Comparison of ENCODE assay signal across 9 cellular contexts in the genomic region with DNA sequence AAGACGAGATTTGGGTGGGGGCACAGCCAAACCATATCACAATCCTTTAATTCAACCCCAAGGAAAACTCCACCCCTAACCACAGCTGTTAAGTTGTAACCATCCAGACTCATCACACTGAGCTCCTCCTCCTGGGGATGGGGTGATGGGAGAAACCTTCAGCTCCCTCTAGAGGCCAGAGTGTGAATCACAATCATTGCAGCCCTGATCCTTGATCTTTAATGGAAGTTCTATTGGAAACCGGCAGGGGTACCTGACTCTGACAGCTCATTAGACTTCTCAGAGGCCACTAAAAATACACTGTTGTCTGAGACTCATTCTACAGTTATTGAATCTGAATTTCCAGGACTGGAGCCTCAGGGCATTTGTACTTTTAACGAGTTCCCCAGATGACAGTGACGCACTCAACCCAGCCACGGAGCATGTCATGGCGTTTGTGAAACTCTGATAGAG.
A peak's percentile ranks its signal among the peaks of the same experiment; 100 is the strongest.
DNase-seq lines count a peak whose midpoint lies in the region; ATAC-seq, FAIRE-seq and TF ChIP-seq lines count a peak whose summit lies in the region.
"Had no signal": no experiment of that assay in that cellular context is flagged by ENCODE, and none has a peak within 500 bp of the region (broad histone marks: within the 10 kb centered on the region; RNA-seq: fewer than 3 reads in every experiment).

No MANE protein-coding gene starts in this region.

- H3K36me3 ChIP-seq in H7 (replicated peaks; ENCODE audit: control insufficient read depth, insufficient read depth, low read length) (no peaks in the 10 kb centered on the region), bronchial epithelial cell (ENCODE audit: control insufficient read depth, insufficient read depth, low read length) (no peaks in the 10 kb centered on the region)

- no peak for FAIRE-seq in D721Med (lab: Jason Lieb, UNC)
- FAIRE-seq in bronchial epithelial cell (lab: Jason Lieb, UNC): no peak

- H3K4me3 ChIP-seq in H7 (ENCODE audit: insufficient read depth, low read depth, low read length) (no peak overlapping the region), bronchial epithelial cell (ENCODE audit: low read depth, low read length) (no peak overlapping the region)
- H3K4me3 ChIP-seq: skin epidermis had no signal

- ATAC-seq in GM18909 (IDR thresholded peaks at IDR 0.05; ENCODE audit: poor library complexity, unreplicated experiment) (no peak), HG03457 (IDR thresholded peaks at IDR 0.05; ENCODE audit: unreplicated experiment) (no peak)

- peak; percentile 74 for TF ChIP-seq CTCF in D721Med (IDR thresholded peaks at IDR 0.05; ENCODE audit: insufficient read depth, missing control alignments)
- TF ChIP-seq CTCF in bronchial epithelial cell (IDR thresholded peaks at IDR 0.05; ENCODE audit: insufficient read depth, low read length, severe bottlenecking): peak; percentile 37

- H3K27me3 ChIP-seq in H7 (ENCODE audit: control insufficient read depth, insufficient read depth, low read length) (no peaks in the 10 kb centered on the region), bronchial epithelial cell (ENCODE audit: control insufficient read depth, insufficient read depth, low read length) (no peaks in the 10 kb centered on the region)

- DNase-seq in D721Med (ENCODE audit: insufficient read length, low spot score) (peak; percentile 55), H7 (peak; percentile 89), NCI-H526 treated with DMSO at 0.1 percent for 48 hours (lab: John Stamatoyannopoulos, UW) (peak; percentile 57), bronchial epithelial cell (ENCODE audit: low read depth) (peak; percentile 41), lung microvascular endothelial cell (ENCODE audit: low read depth in 2 of 2) (peak; percentile 25 to 36), OCI-M2 (lab: John Stamatoyannopoulos, UW; ENCODE audit: unreplicated experiment) (no peak)
